23 cellular contexts compared by ENCODE assay signal in genomic region chr17:20098314-20098713, GRCh38.
DNase-seq lines count a peak whose midpoint lies in the region; ATAC-seq, FAIRE-seq and TF ChIP-seq lines count a peak whose summit lies in the region.
"Had no signal": no experiment of that assay in that cellular context is flagged by ENCODE, and none has a peak within 500 bp of the region (broad histone marks: within the 10 kb centered on the region; RNA-seq: fewer than 3 reads in every experiment).

No MANE protein-coding gene starts in this region.

- H3K4me3 Mint-ChIP-seq in type B pancreatic cell: no peak overlapping the region
- H3K4me3 Mint-ChIP-seq: CD14-positive monocyte; CD8-positive, alpha-beta memory T cell; H9 had no signal

- no peak overlapping the region for H3K14ac ChIP-seq in H1 (ENCODE audit: insufficient read length)

- H3K27ac ChIP-seq in H1 (ENCODE audit: low read depth, low read length): no peak overlapping the region
- H3K27ac ChIP-seq: GM23248 had no signal

- no peak for TF ChIP-seq RAD21 in H1 (IDR thresholded peaks at IDR 0.05 in 1 of 2, conservative IDR thresholded peaks at IDR 0.05 in 1 of 2; ENCODE audit: low read depth in 2 of 2, low read length in 2 of 2)

- H4K91ac ChIP-seq in H1 (replicated peaks; ENCODE audit: insufficient read length, low read length): no peak overlapping the region

- no peak overlapping the region for H3K4ac ChIP-seq in H1 (replicated peaks; ENCODE audit: insufficient read length, low read depth, low read length)

- H3K36me3 ChIP-seq in H1 (ENCODE audit: control insufficient read depth in 2 of 4, insufficient read depth in 4 of 4, low read length in 3 of 4): no peaks in the 10 kb centered on the region
- H3K36me3 ChIP-seq: BE2C had no signal

- H3K27me3 ChIP-seq in H1 (replicated peaks in 1 of 4; ENCODE audit: control insufficient read depth in 3 of 4, extremely low read depth in 1 of 4, insufficient read depth in 3 of 4, low read length in 3 of 4): no peaks in the 10 kb centered on the region

- no peak overlapping the region for H2BK5ac ChIP-seq in H1 (ENCODE audit: low read depth, low read length)

- TF ChIP-seq CTCF in H1 (IDR thresholded peaks at IDR 0.05; ENCODE audit: control extremely low read depth in 1 of 3, insufficient read depth in 1 of 3, low read depth in 1 of 3, low read length in 3 of 3) (no peak), type B pancreatic cell (conservative IDR thresholded peaks at IDR 0.05) (no peak), omental fat pad (IDR thresholded peaks at IDR 0.05) (no peak)

- peaks cover 9% of the 10 kb centered on the region for H3K27me3 Mint-ChIP-seq in type B pancreatic cell
- H3K27me3 Mint-ChIP-seq: CD8-positive, alpha-beta memory T cell had no signal

- H4K20me1 ChIP-seq in H1 (replicated peaks in 1 of 2; ENCODE audit: control insufficient read depth in 1 of 2, insufficient read depth in 2 of 2, low read length in 2 of 2): no peaks in the 10 kb centered on the region

- 0 out of 2 replicates have a peak overlapping the region, but pooled peaks have one; percentile 21 for H2BK15ac ChIP-seq in H1 (ENCODE audit: low read length)

- no peak overlapping the region; the same call in 1 of the 2 replicates for H2BK12ac ChIP-seq in H1 (ENCODE audit: low read depth, low read length)

- H3K9ac ChIP-seq in H1 (replicated peaks in 1 of 4; ENCODE audit: extremely low read depth in 1 of 4, low read depth in 3 of 4, low read length in 3 of 4): no peak overlapping the region
- H3K9ac ChIP-seq: GM23248 had no signal

- no peak overlapping the region for H3K23ac ChIP-seq in H1 (ENCODE audit: insufficient read length)

- H3K23me2 ChIP-seq in H1 (ENCODE audit: low read depth, low read length): no peaks in the 10 kb centered on the region

- H3K18ac ChIP-seq in H1 (ENCODE audit: extremely low read depth, low read length): no peak overlapping the region

- FAIRE-seq in H1 (lab: Jason Lieb, UNC): no peak
- FAIRE-seq: K562 had no signal

- no peaks in the 10 kb centered on the region for H3K36me3 Mint-ChIP-seq in type B pancreatic cell

- no peak for TF ChIP-seq EP300 in H1 (IDR thresholded peaks at IDR 0.05; ENCODE audit: borderline replicate concordance in 1 of 2, low read depth in 2 of 2, low read length in 2 of 2)

- H3K79me2 ChIP-seq in H1 (ENCODE audit: control insufficient read depth in 1 of 2, insufficient read depth in 2 of 2, low read length in 2 of 2): no peaks in the 10 kb centered on the region

- ATAC-seq in GM21825 (IDR thresholded peaks at IDR 0.05; ENCODE audit: unreplicated experiment) (no peak), omental fat pad (ENCODE audit: low FRiP score) (no peak)
- ATAC-seq: K562, PC-3 had no signal

- CTCF ChIA-PET in H1 (lab: Charles Lee; ENCODE audit: partially characterized antibody): interaction anchor here (0.8 to 1.1 kb wide), 3 partner anchors 106 to 200 kb away, joined by 3 to 4 read pairs (median 3); no protein-coding TSS in a partner anchor

- no peak overlapping the region for H4K5ac ChIP-seq in H1 (ENCODE audit: insufficient read length, low read depth, low read length)

- no peak overlapping the region for H2BK120ac ChIP-seq in H1 (replicated peaks; ENCODE audit: low read depth, low read length)

- no peaks in the 10 kb centered on the region for H3K9me3 ChIP-seq in H1 (ENCODE audit: insufficient read depth in 2 of 2, low read depth in 1 of 2, low read length in 1 of 2)
- H3K9me3 ChIP-seq: BE2C had no signal

- WGBS in H1 (ENCODE audit: extremely low coverage in 1 of 2, insufficient coverage in 1 of 2, insufficient read length in 1 of 2, insufficient replicate concordance in 2 of 2, low coverage in 1 of 2, low lambda C conversion rate in 2 of 2, missing lambda C conversion rate in 1 of 2), 2 experiments: 92% methylated on average over 7 of the region's 7 CpGs; no CpG with 5 or more reads in 1 of the 2 experiments

- no peak for TF ChIP-seq POLR2A in H1 (IDR thresholded peaks at IDR 0.05; ENCODE audit: control extremely low read depth in 1 of 2, low read depth in 2 of 2, low read length in 2 of 2)

- H3K4me1 ChIP-seq in H1 (replicated peaks in 1 of 4; ENCODE audit: control insufficient read depth in 3 of 4, insufficient read depth in 4 of 4, low read length in 3 of 4): peaks cover 0 to 7% (median 0%) of the 10 kb centered on the region in 4 experiments; a peak in 1 of 7 replicates
- H3K4me1 ChIP-seq: BE2C had no signal

- H3K4me3 ChIP-seq in H1 (ENCODE audit: extremely low read depth in 1 of 4, insufficient read depth in 2 of 4, low read depth in 3 of 4, low read length in 4 of 4): no peak overlapping the region
- H3K4me3 ChIP-seq: GM23248, K562 had no signal

- no peak overlapping the region for H3K4me2 ChIP-seq in H1 (ENCODE audit: insufficient read depth in 1 of 2, low read depth in 2 of 2, low read length in 2 of 2)

- DNase-seq in NCI-H2029 (lab: John Stamatoyannopoulos, UW) (peak; percentile 18), NCI-H2029 treated with DMSO at 0.1 percent for 48 hours (lab: John Stamatoyannopoulos, UW) (no peak), DMS53 (lab: John Stamatoyannopoulos, UW) (peak; percentile 90), H1 (ENCODE audit: low read depth in 1 of 2, low spot score in 2 of 2) (no peak), type B pancreatic cell (ENCODE audit: extremely low spot score, unreplicated experiment) (no peak), omental fat pad (ENCODE audit: low spot score) (no peak)
- DNase-seq: 8988T; ACHN; BE2C; Calu3; CD8-positive, alpha-beta memory T cell; GM23248; H9; Kasumi-1; NCI-H1092 treated with DMSO at 0.1 percent for 48 hours; NCI-H1930; NCI-H524; NCI-H748 treated with DMSO at 0.1 percent for 48 hours; NK-92 treated with Interleukin-12 subunit alpha and Interleukin-12 subunit beta, amount 100 ng/mL, for 24 hours; PC-3 had no signal

- H3K27ac Mint-ChIP-seq in type B pancreatic cell: peak overlapping the region; percentile 42
- H3K27ac Mint-ChIP-seq: CD8-positive, alpha-beta memory T cell; H9 had no signal

- no peaks in the 10 kb centered on the region for H3K79me1 ChIP-seq in H1 (ENCODE audit: low read depth, low read length)

- POLR2A ChIA-PET in H1 (lab: Charles Lee; ENCODE audit: partially characterized antibody): no interaction called here

- H4K8ac ChIP-seq in H1 (ENCODE audit: extremely low read depth, insufficient read depth, low read length): no peak overlapping the region

- H2AK5ac ChIP-seq in H1 (ENCODE audit: low read depth, low read length): 0 out of 2 replicates have a peak overlapping the region, but pooled peaks have one; percentile 47

- no peak overlapping the region for H2BK20ac ChIP-seq in H1 (ENCODE audit: low read length)

- H3K4me1 Mint-ChIP-seq in type B pancreatic cell (ENCODE audit: unreplicated experiment): peaks cover 17% of the 10 kb centered on the region
- H3K4me1 Mint-ChIP-seq: CD8-positive, alpha-beta memory T cell had no signal

- H2AFZ ChIP-seq in H1 (ENCODE audit: low read length): no peak overlapping the region
- H2AFZ ChIP-seq: GM23248 had no signal

- no peak overlapping the region for H3K56ac ChIP-seq in H1 (replicated peaks; ENCODE audit: insufficient read length, low read depth, low read length)

- H3K9me3 Mint-ChIP-seq in type B pancreatic cell: no peaks in the 10 kb centered on the region
- H3K9me3 Mint-ChIP-seq: CD14-positive monocyte; CD8-positive, alpha-beta memory T cell; H9 had no signal

TF ChIP-seq in H1, 55 proteins besides CTCF, POLR2A, EP300 and RAD21:
- no peak for TF ChIP-seq PHF8 (conservative IDR thresholded peaks at IDR 0.05; ENCODE audit: low read depth, low read length)
- no peak for TF ChIP-seq SIRT6 (IDR thresholded peaks at IDR 0.05; ENCODE audit: low read length)
- TF ChIP-seq SP4 (IDR thresholded peaks at IDR 0.05; ENCODE audit: low read length): no peak
- TF ChIP-seq CEBPB (IDR thresholded peaks at IDR 0.05; ENCODE audit: low read depth, low read length): no peak
- TF ChIP-seq E2F6 (IDR thresholded peaks at IDR 0.05): no peak
- no peak for TF ChIP-seq TBP (IDR thresholded peaks at IDR 0.05; ENCODE audit: low read depth, low read length)
- no peak for TF ChIP-seq TEAD4 (IDR thresholded peaks at IDR 0.05; ENCODE audit: low read depth, low read length)
- TF ChIP-seq CBX5 (IDR thresholded peaks at IDR 0.05; ENCODE audit: low read depth, low read length): no peak
- TF ChIP-seq TAF1 (IDR thresholded peaks at IDR 0.05; ENCODE audit: low read depth, low read length): no peak
- TF ChIP-seq FOSL1 (IDR thresholded peaks at IDR 0.05; ENCODE audit: insufficient read depth, low read depth, low read length): no peak
- TF ChIP-seq CREB1 (IDR thresholded peaks at IDR 0.05): no peak
- no peak for TF ChIP-seq RXRA (IDR thresholded peaks at IDR 0.05; ENCODE audit: insufficient read depth, low read depth, low read length)
- TF ChIP-seq RBBP5 (IDR thresholded peaks at IDR 0.05; ENCODE audit: borderline replicate concordance, low read depth, low read length): no peak
- TF ChIP-seq BACH1 (IDR thresholded peaks at IDR 0.05; ENCODE audit: low read length): no peak

Comparison
In these comparisons a context has a peak if more than half of its experiments do, and no peak if none do; other contexts are left out.
1. DNase-seq: peak in NCI-H2029 (single experiment) and DMS53 (single experiment); none in NCI-H2029 treated with DMSO at 0.1 percent for 48 hours (single experiment), H1 (0 of 2), type B pancreatic cell (single experiment) and omental fat pad (single experiment).